16 cellular contexts compared by ENCODE assay signal in the genomic region with DNA sequence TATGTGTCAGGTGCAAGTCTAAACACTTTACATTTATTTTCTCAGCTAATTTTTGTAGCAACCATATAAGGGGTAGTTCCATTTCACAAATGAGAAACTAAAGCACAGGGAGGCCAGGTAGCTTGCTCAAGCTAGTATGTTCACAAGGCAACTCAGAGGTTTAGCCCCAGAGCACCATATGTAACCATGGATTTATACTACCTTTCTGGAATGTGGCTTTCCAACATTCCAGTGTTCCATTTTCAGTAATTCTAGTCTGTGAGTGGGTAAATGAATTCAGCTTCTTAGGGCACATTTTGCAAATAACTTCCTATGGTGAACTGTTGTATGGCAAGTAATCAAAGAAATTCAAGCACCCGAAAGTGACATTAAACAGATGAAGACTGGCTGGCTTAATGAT. TPM values are rescaled to one million over a fixed set of nuclear protein-coding genes. Genes with fewer than 3 reads are reported as not detected.
A peak's percentile ranks its signal among the peaks of the same experiment; 100 is the strongest.
DNase-seq lines count a peak whose midpoint lies in the region; ATAC-seq and TF ChIP-seq lines count a peak whose summit lies in the region.
"Had no signal": no experiment of that assay in that cellular context is flagged by ENCODE, and none has a peak within 500 bp of the region (broad histone marks: within the 10 kb centered on the region; RNA-seq: fewer than 3 reads in every experiment).

No MANE protein-coding gene starts in this region.

- H3K36me3 Mint-ChIP-seq in type B pancreatic cell = no peaks in the 10 kb centered on the region
- no peaks in the 10 kb centered on the region for H3K36me3 Mint-ChIP-seq in activated CD4-positive, alpha-beta memory T cell treated with anti-CD3 and anti-CD28 coated beads for 36 hours
- H3K36me3 Mint-ChIP-seq: CD14-positive monocyte; CD8-positive, alpha-beta T cell had no signal

- H3K79me2 ChIP-seq in SK-N-SH (ENCODE audit: insufficient read depth) (no peaks in the 10 kb centered on the region), hepatocyte (no peaks in the 10 kb centered on the region)

- no peak overlapping the region for H3K9ac ChIP-seq in SK-N-SH

- no peaks in the 10 kb centered on the region for H3K9me3 ChIP-seq in SK-N-SH
- H3K9me3 ChIP-seq in hepatocyte (ENCODE audit: low read depth) = no peaks in the 10 kb centered on the region
- no peaks in the 10 kb centered on the region for H3K9me3 ChIP-seq in left lung

- H3K4me2 ChIP-seq in SK-N-SH (no peak overlapping the region), hepatocyte (no peak overlapping the region)
- H3K4me2 ChIP-seq: GM23338 had no signal

- H4K20me1 ChIP-seq in SK-N-SH (ENCODE audit: insufficient read depth) (no peaks in the 10 kb centered on the region), hepatocyte (ENCODE audit: insufficient read depth, poor library complexity, severe bottlenecking) (no peaks in the 10 kb centered on the region)

- no peak overlapping the region for H3K4me3 Mint-ChIP-seq in type B pancreatic cell
- H3K4me3 Mint-ChIP-seq in activated CD4-positive, alpha-beta memory T cell treated with anti-CD3 and anti-CD28 coated beads for 36 hours = no peak overlapping the region
- H3K4me3 Mint-ChIP-seq: CD14-positive monocyte; CD8-positive, alpha-beta T cell; GM23338 had no signal

- H3K4me1 Mint-ChIP-seq in type B pancreatic cell (ENCODE audit: unreplicated experiment) = peaks cover 18% of the 10 kb centered on the region
- H3K4me1 Mint-ChIP-seq in activated CD4-positive, alpha-beta memory T cell treated with anti-CD3 and anti-CD28 coated beads for 36 hours (ENCODE audit: low read depth) = peaks cover 5% of the 10 kb centered on the region

- H3K27me3 Mint-ChIP-seq in type B pancreatic cell = no peaks in the 10 kb centered on the region
- peaks cover 7% of the 10 kb centered on the region for H3K27me3 Mint-ChIP-seq in activated CD4-positive, alpha-beta memory T cell treated with anti-CD3 and anti-CD28 coated beads for 36 hours

- H3K27ac ChIP-seq in SK-N-SH (ENCODE audit: low read depth in 2 of 2, low read length in 1 of 2) (no peak overlapping the region; a peak in 1 of 4 replicates), hepatocyte (peak overlapping the region; percentile 35), left lung (no peak overlapping the region)
- H3K27ac ChIP-seq: 22Rv1 had no signal

- no peaks in the 10 kb centered on the region for H3F3A ChIP-seq in SK-N-SH (replicated peaks; ENCODE audit: insufficient read depth)

- peaks cover 4% of the 10 kb centered on the region for H3K9me3 Mint-ChIP-seq in type B pancreatic cell
- no peaks in the 10 kb centered on the region for H3K9me3 Mint-ChIP-seq in activated CD4-positive, alpha-beta memory T cell treated with anti-CD3 and anti-CD28 coated beads for 36 hours
- H3K9me3 Mint-ChIP-seq: CD14-positive monocyte; CD8-positive, alpha-beta T cell; GM23338 had no signal

- H3K36me3 ChIP-seq in SK-N-SH (replicated peaks in 1 of 2; ENCODE audit: control insufficient read depth in 1 of 2, insufficient read depth in 2 of 2, low read length in 1 of 2) (no peaks in the 10 kb centered on the region), hepatocyte (replicated peaks; ENCODE audit: insufficient read depth, low read depth) (no peaks in the 10 kb centered on the region), left lung (no peaks in the 10 kb centered on the region)

- no peak for TF ChIP-seq EP300 in SK-N-SH (IDR thresholded peaks at IDR 0.05; ENCODE audit: borderline replicate concordance in 1 of 2, low read depth in 1 of 2, low read length in 1 of 2)

- H3K9me2 ChIP-seq in SK-N-SH (no peaks in the 10 kb centered on the region), hepatocyte (replicated peaks; ENCODE audit: insufficient read depth) (no peaks in the 10 kb centered on the region)

- TF ChIP-seq CTCF in SK-N-SH (IDR thresholded peaks at IDR 0.05) = no peak
- TF ChIP-seq CTCF in hepatocyte (IDR thresholded peaks at IDR 0.05; ENCODE audit: poor library complexity) = no peak
- TF ChIP-seq CTCF in left lung (IDR thresholded peaks at IDR 0.05) = no peak
- no peak for TF ChIP-seq CTCF in type B pancreatic cell (conservative IDR thresholded peaks at IDR 0.05)

- no peaks in the 10 kb centered on the region for H3K4me1 ChIP-seq in SK-N-SH (ENCODE audit: control insufficient read depth in 1 of 2, insufficient read depth in 2 of 2, low read depth in 1 of 2, low read length in 1 of 2)
- peaks cover 11% of the 10 kb centered on the region for H3K4me1 ChIP-seq in hepatocyte (ENCODE audit: insufficient read depth)
- peaks cover 0 to 13% of the 10 kb centered on the region in 2 donors for H3K4me1 ChIP-seq in left lung

- WGBS in SK-N-SH (ENCODE audit: low lambda C conversion rate) = 92% methylated on average over 1 of the region's 1 CpG
- WGBS in hepatocyte (ENCODE audit: low lambda C conversion rate, missing lambda C conversion rate) = 60% methylated on average over 1 of the region's 1 CpG

- CTCF ChIA-PET in SK-N-SH (lab: Yijun Ruan, JAX) = interaction anchor here (0.6 to 1.2 kb wide), 3 partner anchors 23 to 497 kb away, joined by 3 to 6 read pairs (median 3); no protein-coding TSS in a partner anchor
- CTCF ChIA-PET in activated CD4-positive, alpha-beta memory T cell treated with anti-CD3 and anti-CD28 coated beads for 36 hours (lab: Charles Lee) = no interaction called here

- DNase-seq in SK-N-SH = no peak
- DNase-seq in hepatocyte (ENCODE audit: low spot score) = no peak
- no peak for DNase-seq in left lung
- DNase-seq in type B pancreatic cell (ENCODE audit: extremely low spot score, unreplicated experiment) = no peak
- no peak for DNase-seq in activated CD4-positive, alpha-beta memory T cell treated with anti-CD3 and anti-CD28 coated beads for 36 hours
- DNase-seq in SKM-1 (lab: John Stamatoyannopoulos, UW; ENCODE audit: unreplicated experiment) = no peak
- DNase-seq: CD8-positive, alpha-beta T cell; COR-L47; DND-41; GDM1; H7 had no signal

- H3K4me3 ChIP-seq in SK-N-SH (ENCODE audit: low read depth in 2 of 2, low read length in 1 of 2) (no peak overlapping the region), hepatocyte (no peak overlapping the region), left lung (no peak overlapping the region)
- H3K4me3 ChIP-seq: GM23338 had no signal

- POLR2A ChIA-PET in SK-N-SH (lab: Yijun Ruan, JAX) = no interaction called here
- POLR2A ChIA-PET in activated CD4-positive, alpha-beta memory T cell treated with anti-CD3 and anti-CD28 coated beads for 36 hours (lab: Charles Lee) = no interaction called here

- H3K27me3 ChIP-seq in SK-N-SH (ENCODE audit: insufficient read depth) (no peaks in the 10 kb centered on the region), hepatocyte (no peaks in the 10 kb centered on the region), left lung (no peaks in the 10 kb centered on the region)

- no peak for TF ChIP-seq RAD21 in SK-N-SH (IDR thresholded peaks at IDR 0.05; ENCODE audit: low read length)

- H2AFZ ChIP-seq in SK-N-SH (ENCODE audit: low read depth) (no peak overlapping the region), hepatocyte (no peak overlapping the region)
- H2AFZ ChIP-seq: GM23338 had no signal

- peak overlapping the region; percentile 33 for H3K27ac Mint-ChIP-seq in type B pancreatic cell
- H3K27ac Mint-ChIP-seq in activated CD4-positive, alpha-beta memory T cell treated with anti-CD3 and anti-CD28 coated beads for 36 hours = no peak overlapping the region
- H3K27ac Mint-ChIP-seq: CD8-positive, alpha-beta T cell; GM23338 had no signal

- intact Hi-C loops in left lung (cut with DNase I) = no loop called here
- intact Hi-C loops in activated CD4-positive, alpha-beta memory T cell treated with anti-CD3 and anti-CD28 coated beads for 36 hours (cut with micrococcal nuclease) = no loop called here

- no peak; the same call in 2 of the 3 replicates for ATAC-seq in SK-N-SH treated with all-trans-retinoic acid at 6 μM for 48 hours
- ATAC-seq in left lung = peak; percentile 66
- ATAC-seq in HG02852 (IDR thresholded peaks at IDR 0.05; ENCODE audit: unreplicated experiment) = no peak
- ATAC-seq: CD8-positive, alpha-beta T cell; GM23338 had no signal

TF ChIP-seq in SK-N-SH treated with all-trans-retinoic acid at 6 μM for 48 hours, 23 proteins besides CTCF, POLR2A, EP300 and RAD21:
- no peak for TF ChIP-seq ZNF70 (CRISPR knock-in tag; IDR thresholded peaks at IDR 0.05)
- peak; percentile 13; the same call in 1 of the 2 replicates for TF ChIP-seq ISL1 (CRISPR knock-in tag; IDR thresholded peaks at IDR 0.05)
TF ChIP-seq in SK-N-SH treated with all-trans-retinoic acid at 6 μM for 48 hours: peak in this region for 1.

TF ChIP-seq in SK-N-SH, 30 proteins besides CTCF, POLR2A, EP300 and RAD21 (continues in another document):
- TF ChIP-seq SMC3 (IDR thresholded peaks at IDR 0.05; ENCODE audit: low read depth, low read length) = no peak
- TF ChIP-seq, protein P1, sequence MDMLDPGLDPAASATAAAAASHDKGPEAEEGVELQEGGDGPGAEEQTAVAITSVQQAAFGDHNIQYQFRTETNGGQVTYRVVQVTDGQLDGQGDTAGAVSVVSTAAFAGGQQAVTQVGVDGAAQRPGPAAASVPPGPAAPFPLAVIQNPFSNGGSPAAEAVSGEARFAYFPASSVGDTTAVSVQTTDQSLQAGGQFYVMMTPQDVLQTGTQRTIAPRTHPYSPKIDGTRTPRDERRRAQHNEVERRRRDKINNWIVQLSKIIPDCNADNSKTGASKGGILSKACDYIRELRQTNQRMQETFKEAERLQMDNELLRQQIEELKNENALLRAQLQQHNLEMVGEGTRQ (IDR thresholded peaks at IDR 0.05; ENCODE audit: borderline replicate concordance, low read depth, low read length) = no peak
- no peak for TF ChIP-seq YY1 (IDR thresholded peaks at IDR 0.05; ENCODE audit: low read depth)
- TF ChIP-seq EZH2phosphoT487 (IDR thresholded peaks at IDR 0.05; ENCODE audit: borderline replicate concordance, low read depth) = no peak
- TF ChIP-seq, protein P2, sequence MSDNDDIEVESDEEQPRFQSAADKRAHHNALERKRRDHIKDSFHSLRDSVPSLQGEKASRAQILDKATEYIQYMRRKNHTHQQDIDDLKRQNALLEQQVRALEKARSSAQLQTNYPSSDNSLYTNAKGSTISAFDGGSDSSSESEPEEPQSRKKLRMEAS (IDR thresholded peaks at IDR 0.05; ENCODE audit: low read depth) = no peak
- TF ChIP-seq RFX5 (IDR thresholded peaks at IDR 0.05; ENCODE audit: low read length) = no peak
- TF ChIP-seq GABPA (IDR thresholded peaks at IDR 0.05; ENCODE audit: low read depth) = no peak
- no peak for TF ChIP-seq TCF12 (IDR thresholded peaks at IDR 0.05)

RNA-seq across cellular contexts. Expression of a gene that starts 25.0 kb away (rescaled TPM):
- polyA plus RNA-seq in SK-N-SH (2012; rRNA removed) = 80.2 and 82.9 TPM in 2 replicates
- polyA plus RNA-seq in SK-N-SH (2012; cell fraction: cytosol; rRNA removed) = 95.6 and 113 TPM in 2 replicates
- polyA plus RNA-seq in SK-N-SH (2012; cell fraction: nucleus; rRNA removed) = 53.8 and 106 TPM in 2 replicates
- 177 and 195 TPM in 2 replicates for total RNA-seq in hepatocyte
- polyA plus RNA-seq in hepatocyte = 140 and 169 TPM in 2 replicates
- 100 to 1,000 TPM; 232 to 264 TPM for total RNA-seq in left lung
- total RNA-seq in type B pancreatic cell (ENCODE audit: low replicate concordance) = 239 and 388 TPM in 2 replicates
- 100 to 1,000 TPM; 155 to 162 TPM for total RNA-seq in activated CD4-positive, alpha-beta memory T cell treated with anti-CD3 and anti-CD28 coated beads for 36 hours
